In genomic region chr1:28123461-28123961, GRCh38 we compare ENCODE assay signal across 13 cellular contexts. TPM values are rescaled to one million over a fixed set of nuclear protein-coding genes. Genes with fewer than 3 reads are reported as not detected.
DNase-seq lines count a peak whose midpoint lies in the region; ATAC-seq and TF ChIP-seq lines count a peak whose summit lies in the region.
"Had no signal": no experiment of that assay in that cellular context is flagged by ENCODE, and none has a peak within 500 bp of the region (broad histone marks: within the 10 kb centered on the region; RNA-seq: fewer than 3 reads in every experiment).

No MANE protein-coding gene starts in this region.

- H3K27ac Mint-ChIP-seq in HFFc6, result peak overlapping the region; percentile 77
- H3K27ac Mint-ChIP-seq: activated B cell treated with CpG ODN at 0.5 μM for 24 hours had no signal

- peaks cover 24% of the 10 kb centered on the region for H3K4me1 Mint-ChIP-seq in HFFc6 (ENCODE audit: low read depth)

- H3K9me3 Mint-ChIP-seq in HFFc6, result no peaks in the 10 kb centered on the region
- H3K9me3 Mint-ChIP-seq: activated B cell treated with CpG ODN at 0.5 μM for 24 hours, neural crest cell had no signal

- H3K4me3 Mint-ChIP-seq in HFFc6, result peak overlapping the region; percentile 35
- H3K4me3 Mint-ChIP-seq: activated B cell treated with CpG ODN at 0.5 μM for 24 hours, neural crest cell had no signal

- TF ChIP-seq CTCF in HFFc6 (IDR thresholded peaks at IDR 0.05), result no peak

- DNase-seq in A172 (ENCODE audit: low spot score) (peak; percentile 48), HFFc6 (peak; percentile 77), hepatic stellate cell (ENCODE audit: low spot score) (peak; percentile 45), dermis blood vessel endothelial cell (no peak), dedifferentiated amniotic fluid mesenchymal stem cell (ENCODE audit: extremely low spot score) (no peak)
- DNase-seq: activated B cell treated with CpG ODN at 0.5 μM for 24 hours, amniotic stem cell, heart left ventricle, NCI-H446 had no signal

- no peaks in the 10 kb centered on the region for H3K36me3 Mint-ChIP-seq in HFFc6 (ENCODE audit: low read depth)

- ATAC-seq in SK-N-SH treated with all-trans-retinoic acid at 6 μM for 48 hours, result peak; percentile 61
- no peak for ATAC-seq in HG03520 (IDR thresholded peaks at IDR 0.05; ENCODE audit: unreplicated experiment)
- no peak for ATAC-seq in GM21723 (IDR thresholded peaks at IDR 0.05; ENCODE audit: unreplicated experiment)

- peaks cover 5% of the 10 kb centered on the region; the same call in 1 of the 2 replicates for H3K27me3 Mint-ChIP-seq in HFFc6 (ENCODE audit: insufficient read depth)
- H3K27me3 Mint-ChIP-seq: activated B cell treated with CpG ODN at 0.5 μM for 24 hours had no signal

TF ChIP-seq in SK-N-SH treated with all-trans-retinoic acid at 6 μM for 48 hours, 23 proteins besides CTCF, POLR2A, EP300 and RAD21:
- no peak for TF ChIP-seq ZNF565 (CRISPR knock-in tag; conservative IDR thresholded peaks at IDR 0.05; ENCODE audit: low read depth)
- no peak for TF ChIP-seq ZNF70 (CRISPR knock-in tag; IDR thresholded peaks at IDR 0.05)
- no peak for TF ChIP-seq ISL1 (CRISPR knock-in tag; IDR thresholded peaks at IDR 0.05)
- TF ChIP-seq GLIS3 (CRISPR knock-in tag; IDR thresholded peaks at IDR 0.05), result no peak

RNA-seq across cellular contexts. Expression of gene EYA3, which starts 35.1 kb away (rescaled TPM):
- 6.8 and 10.4 TPM in 2 replicates for total RNA-seq in A172 (2014; rRNA removed; shearing (Covaris generic))
- 10 to 100 TPM; 24.2 to 31.3 (median 27.8) TPM for total RNA-seq in HFFc6 (2021; fragmentation: NEBNext Ultra II Directional; extraction: Animal tissue kit (Norgen Biotek cat#: 25700))
- total RNA-seq in dermis blood vessel endothelial cell, result 14.0 and 18.8 TPM in 2 replicates

RNA-seq across cellular contexts. Expression of gene PTAFR, which starts 53.0 kb away (rescaled TPM):
- total RNA-seq in A172 (2014; rRNA removed; shearing (Covaris generic)), result not detected in 2 replicates
- under 1 TPM; 0.26 to 0.57 (median 0.43) TPM for total RNA-seq in HFFc6 (2021; fragmentation: NEBNext Ultra II Directional; extraction: Animal tissue kit (Norgen Biotek cat#: 25700))
- total RNA-seq in dermis blood vessel endothelial cell, result 0.05 and 0.17 TPM in 2 replicates

Comparison
In these comparisons a context has a peak if more than half of its experiments do, and no peak if none do; other contexts are left out.
1. DNase-seq: peak in A172 (single experiment), HFFc6 (single experiment) and hepatic stellate cell (single experiment); none in dermis blood vessel endothelial cell (single experiment) and dedifferentiated amniotic fluid mesenchymal stem cell (single experiment).